1 cellular context compared by ENCODE assay signal in genomic region chr2:47907097-47907781, GRCh38.
A peak's percentile ranks its signal among the peaks of the same experiment; 100 is the strongest.
TF ChIP-seq lines count a peak whose summit lies in the region.

No MANE protein-coding gene starts in this region.

TF ChIP-seq in K562, 482 proteins besides CTCF, POLR2A, EP300 and RAD21 (continued from another document and continues in another):
- TF ChIP-seq ZNF655 (CRISPR knock-in tag; IDR thresholded peaks at IDR 0.05) (no peak), PTTG1 (tag; IDR thresholded peaks at IDR 0.05; ENCODE audit: low read depth) (no peak), CBFA2T2 (conservative IDR thresholded peaks at IDR 0.05) (no peak), ZNF79 (CRISPR knock-in tag; IDR thresholded peaks at IDR 0.05; ENCODE audit: low read depth) (no peak; the same call in 1 of the 2 replicates), ZNF57 (CRISPR knock-in tag; IDR thresholded peaks at IDR 0.05) (no peak), PTBP1 (IDR thresholded peaks at IDR 0.05; ENCODE audit: low read depth, low read length) (no peak), ZFPM2 (CRISPR knock-in tag; IDR thresholded peaks at IDR 0.05) (no peak), CTBP1 (IDR thresholded peaks at IDR 0.05; ENCODE audit: borderline replicate concordance) (peak; percentile 46; the same call in 1 of the 2 replicates), ZNF217 (CRISPR knock-in tag; IDR thresholded peaks at IDR 0.05) (no peak), ZNF174 (CRISPR knock-in tag; IDR thresholded peaks at IDR 0.05) (no peak), HMGXB4 (CRISPR knock-in tag; IDR thresholded peaks at IDR 0.05) (no peak), CC2D1A (IDR thresholded peaks at IDR 0.05) (no peak), ZNF507 (tag; conservative IDR thresholded peaks at IDR 0.05) (no peak), RAD51 (IDR thresholded peaks at IDR 0.05; ENCODE audit: borderline replicate concordance, low read depth) (no peak), EHMT2 (IDR thresholded peaks at IDR 0.05) (no peak), NFE2L1 (tag; IDR thresholded peaks at IDR 0.05; ENCODE audit: borderline replicate concordance, low read depth) (no peak), ZNF311 (CRISPR knock-in tag; IDR thresholded peaks at IDR 0.05) (no peak), FOS (IDR thresholded peaks at IDR 0.05; ENCODE audit: extremely low read depth, insufficient read length) (no peak), ZNF584 (CRISPR knock-in tag; IDR thresholded peaks at IDR 0.05; ENCODE audit: low read depth) (no peak), ZNF644 (tag; IDR thresholded peaks at IDR 0.05; ENCODE audit: low read depth) (no peak), ZHX1 (conservative IDR thresholded peaks at IDR 0.05; ENCODE audit: low read length) (no peak), ZNF609 (CRISPR knock-in tag; IDR thresholded peaks at IDR 0.05; ENCODE audit: borderline replicate concordance) (no peak), ARID3B (CRISPR knock-in tag; IDR thresholded peaks at IDR 0.05; ENCODE audit: borderline replicate concordance) (no peak), ATF4 (CRISPR knock-in tag; IDR thresholded peaks at IDR 0.05) (peak; percentile 83), RFX1 (IDR thresholded peaks at IDR 0.05) (no peak), ZBTB12 (CRISPR knock-in tag; IDR thresholded peaks at IDR 0.05) (0 out of 2 replicates have a peak, but pooled peaks have one; percentile 0), ZNF197 (CRISPR knock-in tag; IDR thresholded peaks at IDR 0.05; ENCODE audit: low read depth) (no peak), ZNF512 (tag; IDR thresholded peaks at IDR 0.05) (no peak), RBFOX2 (IDR thresholded peaks at IDR 0.05; ENCODE audit: low read depth, low read length) (peak; percentile 59), ZNF696 (CRISPR knock-in tag; conservative IDR thresholded peaks at IDR 0.05) (no peak), ZNF224 (CRISPR knock-in tag; IDR thresholded peaks at IDR 0.05) (no peak), LCOR (CRISPR knock-in tag; IDR thresholded peaks at IDR 0.05) (no peak), TEAD4 (IDR thresholded peaks at IDR 0.05; ENCODE audit: low read length) (no peak), TEAD4 (CRISPR knock-in tag; IDR thresholded peaks at IDR 0.05; ENCODE audit: borderline replicate concordance) (no peak), ARNT (IDR thresholded peaks at IDR 0.05) (0 out of 4 replicates have a peak, but pooled peaks of 1 of the 2 experiments have one; percentile 8), C11orf30 (IDR thresholded peaks at IDR 0.05; ENCODE audit: low read depth) (no peak), CBX5 (IDR thresholded peaks at IDR 0.05; ENCODE audit: borderline replicate concordance, low read depth) (no peak), ZNF3 (CRISPR knock-in tag; IDR thresholded peaks at IDR 0.05) (no peak), TCF15 (CRISPR knock-in tag; IDR thresholded peaks at IDR 0.05) (no peak), E4F1 (CRISPR knock-in tag; IDR thresholded peaks at IDR 0.05; ENCODE audit: borderline replicate concordance) (no peak)
